Comparison of ENCODE assay signal across 23 cellular contexts in the genomic region with DNA sequence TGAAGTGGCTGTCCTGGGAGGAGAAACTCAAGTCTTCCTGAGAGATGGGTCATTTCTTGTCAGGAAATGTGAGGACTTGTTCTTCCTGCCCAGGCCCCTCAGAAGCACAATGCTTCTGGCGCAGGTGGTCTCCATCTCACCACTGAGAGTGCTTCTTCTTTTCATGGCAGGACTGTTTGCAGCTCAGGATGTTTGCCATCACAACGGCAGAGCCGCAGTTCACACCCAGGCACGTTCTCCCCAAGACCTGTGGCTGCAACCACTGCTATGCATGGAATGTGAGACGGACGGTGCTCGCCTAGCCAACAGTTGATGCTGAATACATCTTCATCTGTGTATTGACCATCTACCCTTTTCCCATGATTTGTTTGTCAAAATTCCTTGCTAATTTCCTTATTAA.
DNase-seq lines count a peak whose midpoint lies in the region; ATAC-seq, FAIRE-seq and TF ChIP-seq lines count a peak whose summit lies in the region.
"Had no signal": no experiment of that assay in that cellular context is flagged by ENCODE, and none has a peak within 500 bp of the region (broad histone marks: within the 10 kb centered on the region; RNA-seq: fewer than 3 reads in every experiment).

No MANE protein-coding gene starts in this region.

- no peak for TF ChIP-seq POLR2A in H54 (IDR thresholded peaks at IDR 0.05; ENCODE audit: low read depth, low read length)

- H3K27me3 ChIP-seq in RWPE2 (ENCODE audit: insufficient read depth, poor library complexity, severe bottlenecking): no peaks in the 10 kb centered on the region
- H3K27me3 ChIP-seq in endodermal cell (ENCODE audit: control insufficient read depth, insufficient read depth, low read length, poor library complexity, severe bottlenecking): no peaks in the 10 kb centered on the region
- H3K27me3 ChIP-seq: foreskin keratinocyte, hepatocyte, sigmoid colon had no signal

- ATAC-seq in RWPE2 (ENCODE audit: low read depth): peak; percentile 62; the same call in 2 of the 3 replicates
- ATAC-seq: activated CD8-positive, alpha-beta T cell treated with anti-CD3 and anti-CD28 coated beads, Interleukin-2, amount 10 ng/mL, durations not matched to agents 7 days and 5 days; foreskin keratinocyte had no signal

- no peak overlapping the region for H3K27ac Mint-ChIP-seq in endodermal cell
- H3K27ac Mint-ChIP-seq: activated CD8-positive, alpha-beta T cell treated with anti-CD3 and anti-CD28 coated beads, Interleukin-2, amount 10 ng/mL, durations not matched to agents 7 days and 5 days; activated naive CD4-positive, alpha-beta T cell treated with anti-CD3 and anti-CD28 coated beads, Interleukin-2, amount 10 ng/mL, durations not matched to agents 7 days and 5 days; natural killer cell had no signal

- H3K36me3 ChIP-seq in RWPE2 (ENCODE audit: low read depth) (no peaks in the 10 kb centered on the region), endodermal cell (ENCODE audit: control insufficient read depth, insufficient read depth, low read length) (no peaks in the 10 kb centered on the region)
- H3K36me3 ChIP-seq: sigmoid colon, thoracic aorta had no signal

- no peak for FAIRE-seq in H54 (lab: Jason Lieb, UNC)

- no peaks in the 10 kb centered on the region for H3K9me3 Mint-ChIP-seq in endodermal cell
- H3K9me3 Mint-ChIP-seq: activated naive CD4-positive, alpha-beta T cell treated with anti-CD3 and anti-CD28 coated beads, Interleukin-2, amount 10 ng/mL, durations not matched to agents 7 days and 5 days; central memory CD8-positive, alpha-beta T cell; natural killer cell had no signal

- TF ChIP-seq CTCF in RWPE2 (IDR thresholded peaks at IDR 0.05; ENCODE audit: poor library complexity, severe bottlenecking): no peak
- no peak for TF ChIP-seq CTCF in endodermal cell (conservative IDR thresholded peaks at IDR 0.05)

- H3K27ac ChIP-seq in RWPE2 (ENCODE audit: poor library complexity, severe bottlenecking) (no peak overlapping the region), endodermal cell (ENCODE audit: low read depth, low read length) (no peak overlapping the region)
- H3K27ac ChIP-seq: foreskin keratinocyte, hepatocyte, parathyroid adenoma, RWPE1, sigmoid colon, thoracic aorta had no signal

- peaks cover under 1% of the 10 kb centered on the region for H3K27me3 Mint-ChIP-seq in endodermal cell (ENCODE audit: insufficient read depth)

- no peaks in the 10 kb centered on the region for H3K36me3 Mint-ChIP-seq in endodermal cell (ENCODE audit: low read depth)
- H3K36me3 Mint-ChIP-seq: natural killer cell had no signal

- H3K4me3 ChIP-seq in RWPE2 (ENCODE audit: severe bottlenecking): no peak overlapping the region
- H3K4me3 ChIP-seq in endodermal cell (ENCODE audit: low read length): no peak overlapping the region
- H3K4me3 ChIP-seq: hepatocyte, sigmoid colon, thoracic aorta had no signal

- DNase-seq in H54 (ENCODE audit: insufficient read length, low spot score) (peak; percentile 47), RWPE2 (ENCODE audit: low spot score) (no peak), endodermal cell (peak; percentile 75), non-pigmented ciliary epithelial cell (ENCODE audit: low read depth) (peak; percentile 13), HuH-7.5 (ENCODE audit: low spot score) (no peak), NCI-H1092 treated with DMSO at 0.1 percent for 48 hours (lab: John Stamatoyannopoulos, UW) (no peak), GF-D8 (lab: John Stamatoyannopoulos, UW) (no peak)
- DNase-seq in stimulated activated naive CD4-positive, alpha-beta T cell treated with Interleukin-2 at 50 U/mL for 16 hours (lab: John Stamatoyannopoulos, UW): no peak
- DNase-seq: activated CD8-positive, alpha-beta T cell treated with anti-CD3 and anti-CD28 coated beads, Interleukin-2, amount 10 ng/mL, durations not matched to agents 7 days and 5 days; activated naive CD4-positive, alpha-beta T cell treated with anti-CD3 and anti-CD28 coated beads, Interleukin-2, amount 10 ng/mL, durations not matched to agents 7 days and 5 days; activated T-cell treated with anti-CD3 and anti-CD28 coated beads, Interleukin-2, amount 50 U/mL, for 48 hours; effector CD8-positive, alpha-beta T cell; foreskin keratinocyte; GDM1; natural killer cell; NCI-H187 treated with DMSO at 0.1 percent for 48 hours; sigmoid colon; T1000 had no signal

- no peak overlapping the region for H3K4me3 Mint-ChIP-seq in endodermal cell
- H3K4me3 Mint-ChIP-seq: activated CD8-positive, alpha-beta T cell treated with anti-CD3 and anti-CD28 coated beads, Interleukin-2, amount 10 ng/mL, durations not matched to agents 7 days and 5 days; activated naive CD4-positive, alpha-beta T cell treated with anti-CD3 and anti-CD28 coated beads, Interleukin-2, amount 10 ng/mL, durations not matched to agents 7 days and 5 days; central memory CD8-positive, alpha-beta T cell; natural killer cell had no signal

- 65 to 82% methylated on average over 4 to 7 of the region's 7 CpGs for WGBS in endodermal cell (ENCODE audit: insufficient coverage in 1 of 2, insufficient read length in 1 of 2), 2 experiments

- no peak overlapping the region for H3K9ac ChIP-seq in endodermal cell (ENCODE audit: extremely low read depth, low read length, poor library complexity, severe bottlenecking)
- H3K9ac ChIP-seq: parathyroid adenoma had no signal

- H3K4me1 ChIP-seq in RWPE2 (ENCODE audit: insufficient read depth, poor library complexity, severe bottlenecking): no peaks in the 10 kb centered on the region
- peaks cover 3% of the 10 kb centered on the region for H3K4me1 ChIP-seq in endodermal cell (ENCODE audit: control insufficient read depth, insufficient read depth, low read length)
- H3K4me1 ChIP-seq: foreskin keratinocyte had no signal

- H3K9me3 ChIP-seq in RWPE2 (ENCODE audit: severe bottlenecking) (no peaks in the 10 kb centered on the region), endodermal cell (ENCODE audit: control insufficient read depth, low read length) (no peaks in the 10 kb centered on the region)
- H3K9me3 ChIP-seq: sigmoid colon, thoracic aorta had no signal

- peaks cover 21% of the 10 kb centered on the region for H3K4me1 Mint-ChIP-seq in endodermal cell
- H3K4me1 Mint-ChIP-seq: central memory CD8-positive, alpha-beta T cell; natural killer cell had no signal

Comparison
In these comparisons a context has a peak if more than half of its experiments do, and no peak if none do; other contexts are left out.
1. DNase-seq: peak in H54 (single experiment), endodermal cell (single experiment) and non-pigmented ciliary epithelial cell (single experiment); none in RWPE2 (single experiment), stimulated activated naive CD4-positive, alpha-beta T cell treated with Interleukin-2 at 50 U/mL for 16 hours (single experiment), HuH-7.5 (single experiment), NCI-H1092 treated with DMSO at 0.1 percent for 48 hours (single experiment) and GF-D8 (single experiment).